In the genomic region with DNA sequence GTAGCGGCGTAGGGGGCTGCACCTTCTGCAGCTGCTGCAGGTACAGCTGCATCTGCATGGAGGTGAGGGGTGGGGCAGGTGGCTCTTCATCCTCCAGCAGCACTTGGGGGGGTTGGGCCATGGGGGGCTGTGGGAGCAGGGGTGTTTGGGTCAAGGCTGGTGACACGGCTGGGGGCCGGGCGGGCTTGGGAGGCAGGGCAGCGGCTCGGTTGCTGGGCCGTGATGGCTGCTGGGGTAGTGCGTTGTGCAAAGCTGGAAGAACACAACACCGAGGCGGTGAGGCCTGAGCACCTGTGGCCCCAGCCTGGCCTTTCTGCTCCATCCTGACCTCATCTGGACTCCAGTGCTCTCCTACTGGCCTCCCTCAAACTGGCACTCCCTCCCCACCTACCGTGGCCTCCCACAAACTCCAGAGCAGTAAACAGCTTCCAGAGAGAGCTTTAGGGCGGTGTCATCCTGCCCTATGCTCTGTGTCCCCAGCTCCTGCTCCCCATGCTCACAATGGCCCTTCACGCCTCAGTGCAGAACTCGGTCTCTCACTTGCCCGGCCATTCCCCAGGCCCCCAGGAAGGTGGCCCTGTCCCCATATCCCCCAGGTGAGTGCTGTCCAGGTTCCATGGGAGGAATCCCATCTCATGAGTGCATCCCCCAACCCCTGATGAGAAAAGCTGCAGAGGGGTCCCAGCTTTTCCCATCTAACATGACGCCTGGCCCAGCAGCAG, we compare ENCODE assay signal across 1 cellular context.
A peak's percentile ranks its signal among the peaks of the same experiment; 100 is the strongest.
TF ChIP-seq lines count a peak whose summit lies in the region.

No MANE protein-coding gene starts in this region.

TF ChIP-seq in HepG2, 621 proteins besides CTCF, POLR2A, EP300 and RAD21:
- TF ChIP-seq RBM22 (optimal IDR thresholded peaks at IDR 0.05; ENCODE audit: low read length) (peak; percentile 92), HMG20B (CRISPR knock-in tag; conservative IDR thresholded peaks at IDR 0.05) (no peak), RFX3 (CRISPR knock-in tag; IDR thresholded peaks at IDR 0.05) (no peak), PITX1 (CRISPR knock-in tag; IDR thresholded peaks at IDR 0.05) (no peak), ZNF205 (CRISPR knock-in tag; IDR thresholded peaks at IDR 0.05) (no peak), ZNF343 (CRISPR knock-in tag; IDR thresholded peaks at IDR 0.05) (no peak), GPN1 (CRISPR knock-in tag; IDR thresholded peaks at IDR 0.05; ENCODE audit: borderline replicate concordance) (no peak), AGO2 (optimal IDR thresholded peaks at IDR 0.05; ENCODE audit: low read depth, low read length) (peak; percentile 44), SMC3 (IDR thresholded peaks at IDR 0.05; ENCODE audit: low read length) (no peak), NAIF1 (CRISPR knock-in tag; IDR thresholded peaks at IDR 0.05; ENCODE audit: borderline replicate concordance) (no peak), RFXANK (CRISPR knock-in tag; IDR thresholded peaks at IDR 0.05) (no peak), NFE2L1 (CRISPR knock-in tag; IDR thresholded peaks at IDR 0.05; ENCODE audit: borderline replicate concordance) (no peak), PRPF4 (IDR thresholded peaks at IDR 0.05; ENCODE audit: low read depth, low read length, poor library complexity, severe bottlenecking) (no peak), ZNF674 (CRISPR knock-in tag; IDR thresholded peaks at IDR 0.05; ENCODE audit: low read depth) (no peak)
- TF ChIP-seq, protein P1, sequence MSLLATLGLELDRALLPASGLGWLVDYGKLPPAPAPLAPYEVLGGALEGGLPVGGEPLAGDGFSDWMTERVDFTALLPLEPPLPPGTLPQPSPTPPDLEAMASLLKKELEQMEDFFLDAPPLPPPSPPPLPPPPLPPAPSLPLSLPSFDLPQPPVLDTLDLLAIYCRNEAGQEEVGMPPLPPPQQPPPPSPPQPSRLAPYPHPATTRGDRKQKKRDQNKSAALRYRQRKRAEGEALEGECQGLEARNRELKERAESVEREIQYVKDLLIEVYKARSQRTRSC (CRISPR knock-in tag; IDR thresholded peaks at IDR 0.05; ENCODE audit: low read depth): no peak
- TF ChIP-seq, protein P2, sequence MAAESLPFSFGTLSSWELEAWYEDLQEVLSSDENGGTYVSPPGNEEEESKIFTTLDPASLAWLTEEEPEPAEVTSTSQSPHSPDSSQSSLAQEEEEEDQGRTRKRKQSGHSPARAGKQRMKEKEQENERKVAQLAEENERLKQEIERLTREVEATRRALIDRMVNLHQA (CRISPR knock-in tag; IDR thresholded peaks at IDR 0.05): no peak
